16 cellular contexts compared by ENCODE assay signal in genomic region chr7:21028990-21029337, GRCh38.
DNase-seq lines count a peak whose midpoint lies in the region; ATAC-seq and TF ChIP-seq lines count a peak whose summit lies in the region.
"Had no signal": no experiment of that assay in that cellular context is flagged by ENCODE, and none has a peak within 500 bp of the region (broad histone marks: within the 10 kb centered on the region; RNA-seq: fewer than 3 reads in every experiment).

No MANE protein-coding gene starts in this region.

- DNase-seq in nephron progenitor cell (no peak), DMS53 (lab: John Stamatoyannopoulos, UW) (no peak), NCI-H446 (lab: John Stamatoyannopoulos, UW) (no peak), T-helper 1 cell (no peak)
- no peak for DNase-seq in stimulated activated CD4-positive, alpha-beta T cell treated with anti-CD3 and anti-CD28 coated beads, Interleukin-4, amount 100 ng/mL, for 1 hour
- DNase-seq: Calu3; CD4-positive, alpha-beta T cell; GDM1; H7; NCI-H1694 treated with DMSO at 0.1 percent for 48 hours had no signal

- WGBS in HUES64: 17% methylated on average over 4 of the region's 4 CpGs

- H2AFZ ChIP-seq in OCI-LY3 (ENCODE audit: low read depth, low read length): peak overlapping the region; percentile 47

- H3K27ac ChIP-seq in HUES64 (ENCODE audit: low read depth, low read length): peak overlapping the region; percentile 79; the same call in 1 of the 2 replicates
- H3K27ac ChIP-seq in OCI-LY3 (ENCODE audit: low read length): peak overlapping the region; percentile 39
- H3K27ac ChIP-seq: SJSA1 had no signal

- H3K4me2 ChIP-seq in OCI-LY3 (ENCODE audit: low read length): peak overlapping the region; percentile 96

- no peaks in the 10 kb centered on the region for H3K36me3 ChIP-seq in HUES64 (ENCODE audit: insufficient read depth, low read length)
- H3K36me3 ChIP-seq in OCI-LY3 (replicated peaks; ENCODE audit: low read depth, low read length): no peaks in the 10 kb centered on the region
- H3K36me3 ChIP-seq: SJSA1 had no signal

- no peaks in the 10 kb centered on the region for H3K27me3 Mint-ChIP-seq in nephron progenitor cell (ENCODE audit: low read depth, poor library complexity)
- H3K27me3 Mint-ChIP-seq: B cell had no signal

- H3K4me1 ChIP-seq in HUES64 (ENCODE audit: insufficient read depth, low read length): peaks cover 83% of the 10 kb centered on the region
- H3K4me1 ChIP-seq in OCI-LY3 (ENCODE audit: low read length): peaks cover 28% of the 10 kb centered on the region
- H3K4me1 ChIP-seq: SJSA1 had no signal

- no peak for TF ChIP-seq CTCF in OCI-LY3 (IDR thresholded peaks at IDR 0.05; ENCODE audit: low read depth, low read length)
- TF ChIP-seq CTCF in nephron progenitor cell (IDR thresholded peaks at IDR 0.05): no peak

- ATAC-seq in GM18511 (IDR thresholded peaks at IDR 0.05; ENCODE audit: unreplicated experiment): peak; percentile 22
- ATAC-seq: K562 had no signal

- H3K4me3 ChIP-seq in HUES64 (ENCODE audit: low read length) (peak overlapping the region; percentile 1; the same call in 1 of the 2 replicates), OCI-LY3 (ENCODE audit: low read length) (peak overlapping the region; percentile 76)
- H3K4me3 ChIP-seq: K562, SJSA1 had no signal

- H3K79me2 ChIP-seq in OCI-LY3 (ENCODE audit: low read length): no peaks in the 10 kb centered on the region

- H3K9me3 Mint-ChIP-seq in nephron progenitor cell: no peaks in the 10 kb centered on the region
- H3K9me3 Mint-ChIP-seq: CD4-positive, alpha-beta T cell had no signal

- no peak overlapping the region for H3K27ac Mint-ChIP-seq in nephron progenitor cell
- H3K27ac Mint-ChIP-seq: B cell; CD4-positive, alpha-beta T cell had no signal

- H3K4me3 Mint-ChIP-seq in nephron progenitor cell: peak overlapping the region; percentile 24
- H3K4me3 Mint-ChIP-seq: B cell; CD4-positive, alpha-beta T cell had no signal

- H4K20me1 ChIP-seq in OCI-LY3 (ENCODE audit: insufficient read depth, low read length): no peaks in the 10 kb centered on the region

- H3K36me3 Mint-ChIP-seq in nephron progenitor cell (ENCODE audit: low read depth): no peaks in the 10 kb centered on the region

- peaks cover 47% of the 10 kb centered on the region for H3K4me1 Mint-ChIP-seq in nephron progenitor cell
- H3K4me1 Mint-ChIP-seq: B cell had no signal

- H3K27me3 ChIP-seq in HUES64 (ENCODE audit: insufficient read depth, low read length) (no peaks in the 10 kb centered on the region), OCI-LY3 (ENCODE audit: low read depth, low read length) (no peaks in the 10 kb centered on the region)
- H3K27me3 ChIP-seq: SJSA1 had no signal

- no peaks in the 10 kb centered on the region for H3K9me3 ChIP-seq in HUES64 (ENCODE audit: insufficient read depth, low read depth, low read length)
- H3K9me3 ChIP-seq in OCI-LY3 (ENCODE audit: insufficient read depth, low read length): no peaks in the 10 kb centered on the region
- H3K9me3 ChIP-seq: SJSA1 had no signal

- H3K9ac ChIP-seq in HUES64 (ENCODE audit: low read depth, low read length) (no peak overlapping the region), OCI-LY3 (ENCODE audit: low read length) (peak overlapping the region; percentile 62)
